In the genomic region with DNA sequence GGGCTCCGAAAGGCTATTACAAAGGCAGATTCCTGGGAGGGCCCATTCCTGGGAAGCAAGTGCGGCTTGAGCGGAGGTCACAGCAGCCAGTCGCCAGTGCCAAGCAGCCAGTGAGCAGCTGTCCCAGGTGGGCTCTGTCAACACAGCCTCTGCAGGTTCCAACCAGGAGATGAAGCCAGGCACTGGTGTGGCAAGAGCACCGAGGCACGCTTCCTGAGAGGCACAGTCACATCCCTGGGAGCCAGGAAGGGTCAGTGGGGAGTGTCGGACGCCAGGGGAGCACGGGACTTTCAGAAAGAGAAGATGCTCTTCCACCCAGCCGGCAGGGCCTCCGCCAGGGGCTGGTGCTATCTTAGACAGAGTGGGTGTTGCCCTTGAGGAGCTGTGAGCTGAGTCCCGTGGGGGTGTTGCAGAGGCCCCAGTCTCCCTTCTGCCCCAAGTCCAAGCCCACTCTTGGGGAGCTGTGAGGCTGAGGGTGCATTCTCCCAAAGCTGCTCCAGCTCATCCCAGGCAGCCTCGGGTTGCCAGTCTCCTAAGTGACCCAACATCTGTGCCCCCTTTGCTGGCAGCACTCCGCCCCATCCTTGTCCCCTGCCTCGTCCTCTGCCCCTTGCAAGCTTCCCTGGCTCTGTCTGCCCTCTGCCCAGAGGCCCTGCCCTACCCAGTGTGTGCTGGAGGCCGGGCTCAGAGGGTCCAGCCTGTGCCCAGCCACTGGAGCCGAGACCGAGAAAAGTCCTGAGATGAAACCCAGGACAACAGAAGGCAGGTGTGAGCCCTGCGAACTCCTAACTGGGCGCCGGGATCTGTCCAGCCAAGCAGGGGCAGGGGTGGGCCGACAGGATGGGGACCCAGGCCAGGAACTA, we compare ENCODE assay signal across 1 cellular context.
TF ChIP-seq lines count a peak whose summit lies in the region.

No MANE protein-coding gene starts in this region.

TF ChIP-seq in K562, 482 proteins besides CTCF, POLR2A, EP300 and RAD21:
- peak; percentile 56; the same call in 1 of the 2 replicates for TF ChIP-seq POLR2G (IDR thresholded peaks at IDR 0.05; ENCODE audit: low read depth, low read length)
- TF ChIP-seq, protein P1, sequence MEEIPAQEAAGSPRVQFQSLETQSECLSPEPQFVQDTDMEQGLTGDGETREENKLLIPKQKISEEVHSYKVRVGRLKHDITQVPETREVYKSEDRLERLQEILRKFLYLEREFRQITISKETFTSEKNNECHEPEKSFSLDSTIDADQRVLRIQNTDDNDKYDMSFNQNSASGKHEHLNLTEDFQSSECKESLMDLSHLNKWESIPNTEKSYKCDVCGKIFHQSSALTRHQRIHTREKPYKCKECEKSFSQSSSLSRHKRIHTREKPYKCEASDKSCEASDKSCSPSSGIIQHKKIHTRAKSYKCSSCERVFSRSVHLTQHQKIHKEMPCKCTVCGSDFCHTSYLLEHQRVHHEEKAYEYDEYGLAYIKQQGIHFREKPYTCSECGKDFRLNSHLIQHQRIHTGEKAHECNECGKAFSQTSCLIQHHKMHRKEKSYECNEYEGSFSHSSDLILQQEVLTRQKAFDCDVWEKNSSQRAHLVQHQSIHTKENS (CRISPR knock-in tag; IDR thresholded peaks at IDR 0.05): no peak
- TF ChIP-seq DPF2 (IDR thresholded peaks at IDR 0.05): no peak
- TF ChIP-seq POLR2AphosphoS5 (IDR thresholded peaks at IDR 0.05; ENCODE audit: control insufficient read depth, insufficient read depth, low read depth, low read length): peak; percentile 17
- peak; percentile 55 for TF ChIP-seq RBFOX2 (IDR thresholded peaks at IDR 0.05; ENCODE audit: low read depth, low read length)
